ENCODE assay signal across 2 cellular contexts in genomic region chr17:82047379-82047778, GRCh38.
TF ChIP-seq lines count a peak whose summit lies in the region.

No MANE protein-coding gene starts in this region.

TF ChIP-seq in IMR-90, 13 proteins besides CTCF, POLR2A, EP300 and RAD21:
- TF ChIP-seq CEBPB (IDR thresholded peaks at IDR 0.05; ENCODE audit: low read depth, low read length), result no peak
- no peak for TF ChIP-seq CHD1 (IDR thresholded peaks at IDR 0.05; ENCODE audit: low read depth, low read length)
- no peak for TF ChIP-seq ELK1 (IDR thresholded peaks at IDR 0.05; ENCODE audit: borderline replicate concordance, low read depth, low read length)
- TF ChIP-seq USF2 (IDR thresholded peaks at IDR 0.05; ENCODE audit: low read depth, low read length), result no peak
- no peak for TF ChIP-seq SMC3 (IDR thresholded peaks at IDR 0.05; ENCODE audit: low read depth, low read length)
- no peak for TF ChIP-seq MXI1 (IDR thresholded peaks at IDR 0.05; ENCODE audit: borderline replicate concordance, low read depth, low read length)
- no peak for TF ChIP-seq FOS (IDR thresholded peaks at IDR 0.05; ENCODE audit: low read depth, low read length)
- TF ChIP-seq MAFK (IDR thresholded peaks at IDR 0.05; ENCODE audit: low read depth, low read length), result no peak

TF ChIP-seq in GM23338, 12 proteins besides CTCF, POLR2A, EP300 and RAD21:
- TF ChIP-seq ETS1 (IDR thresholded peaks at IDR 0.05) (no peak), NANOG (IDR thresholded peaks at IDR 0.05; ENCODE audit: borderline replicate concordance) (no peak), REST (IDR thresholded peaks at IDR 0.05; ENCODE audit: unreplicated experiment) (no peak), EZH2 (IDR thresholded peaks at IDR 0.05; ENCODE audit: low read depth, unreplicated experiment) (no peak), ZNF114 (CRISPR knock-in tag; IDR thresholded peaks at IDR 0.05) (no peak), JUNB (IDR thresholded peaks at IDR 0.05; ENCODE audit: unreplicated experiment) (no peak), POLR2AphosphoS5 (IDR thresholded peaks at IDR 0.05; ENCODE audit: low read depth) (no peak), ZNF331 (CRISPR knock-in tag; IDR thresholded peaks at IDR 0.05; ENCODE audit: low read depth) (no peak), EZH2phosphoT487 (IDR thresholded peaks at IDR 0.05; ENCODE audit: unreplicated experiment) (no peak), ZNF462 (CRISPR knock-in tag; IDR thresholded peaks at IDR 0.05) (no peak), CREB1 (CRISPR knock-in tag; IDR thresholded peaks at IDR 0.05; ENCODE audit: low read depth) (no peak)
